ENCODE assay signal across 9 cellular contexts in the genomic region with DNA sequence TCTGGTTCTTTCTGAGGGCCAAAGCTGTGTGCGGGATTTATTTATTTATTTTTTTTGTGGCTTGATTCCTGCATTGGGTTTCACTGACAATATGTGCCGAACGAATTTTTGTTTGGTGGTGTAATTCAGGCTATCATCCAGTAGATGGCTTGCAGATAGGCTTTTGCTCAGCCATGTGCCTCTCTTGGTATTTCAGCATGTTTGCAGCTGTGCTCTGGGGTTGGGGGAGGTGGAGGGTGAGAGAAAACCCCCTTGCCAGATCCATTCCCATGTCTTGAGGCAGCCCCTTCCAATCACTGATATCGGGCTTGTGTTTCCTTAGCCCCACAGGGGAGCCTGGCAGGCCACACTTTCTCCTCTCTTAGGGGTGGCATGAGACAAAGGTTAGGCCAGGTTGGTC.
DNase-seq lines count a peak whose midpoint lies in the region; ATAC-seq, FAIRE-seq and TF ChIP-seq lines count a peak whose summit lies in the region.
"Had no signal": no experiment of that assay in that cellular context is flagged by ENCODE, and none has a peak within 500 bp of the region (broad histone marks: within the 10 kb centered on the region; RNA-seq: fewer than 3 reads in every experiment).

No MANE protein-coding gene starts in this region.

- H3F3A ChIP-seq in GM23248 (ENCODE audit: insufficient read depth) (no peaks in the 10 kb centered on the region), PC-9 (ENCODE audit: insufficient read depth, low read depth) (no peaks in the 10 kb centered on the region)

- in situ Hi-C loops in GM23248 (cut with MboI): no loop called here

- BruUV-seq in PC-9 (replicated peaks; lab: Mats Ljungman, UMichigan): no TSS peak

- H3K9me3 ChIP-seq in GM23248 (ENCODE audit: low read depth): no peaks in the 10 kb centered on the region
- H3K9me3 ChIP-seq in PC-9 (ENCODE audit: insufficient read depth, low read depth): no peaks in the 10 kb centered on the region

- CTCF ChIA-PET in BJ (lab: Yijun Ruan, JAX): interaction anchor here (0.6 kb wide), 1 partner anchor 62 kb away, joined by 6 read pairs; no protein-coding TSS in a partner anchor
- CTCF ChIA-PET in PC-9 (lab: Charles Lee): no interaction called here

- H3K4me2 ChIP-seq in GM23248 (ENCODE audit: unreplicated experiment) (no peak overlapping the region), PC-9 (no peak overlapping the region)

- POLR2A ChIA-PET in BJ (lab: Charles Lee): no interaction called here
- POLR2A ChIA-PET in PC-9 (lab: Charles Lee; ENCODE audit: unreplicated experiment): no interaction called here

- H3K4me1 ChIP-seq in GM23248 (ENCODE audit: insufficient read depth) (no peaks in the 10 kb centered on the region), PC-9 (replicated peaks; ENCODE audit: insufficient read depth) (no peaks in the 10 kb centered on the region)

- H2AFZ ChIP-seq in GM23248: 0 out of 2 replicates have a peak overlapping the region, but pooled peaks have one; percentile 13
- H2AFZ ChIP-seq in PC-9: no peak overlapping the region

- H3K79me2 ChIP-seq in GM23248 (ENCODE audit: insufficient read depth): no peaks in the 10 kb centered on the region
- no peaks in the 10 kb centered on the region for H3K79me2 ChIP-seq in PC-9 (ENCODE audit: low read depth)

- H3K36me3 ChIP-seq in BJ (ENCODE audit: control insufficient read depth, insufficient read depth, low read length): no peaks in the 10 kb centered on the region
- no peaks in the 10 kb centered on the region for H3K36me3 ChIP-seq in GM23248 (ENCODE audit: low read depth)
- H3K36me3 ChIP-seq in PC-9 (ENCODE audit: low read depth): no peaks in the 10 kb centered on the region

- intact Hi-C loops in PC-9 (cut with micrococcal nuclease; ENCODE audit: unreplicated experiment): no loop called here

- no peak for DNase-seq in BJ (ENCODE audit: low read depth)
- peak; percentile 56 for DNase-seq in GM23248
- DNase-seq in PC-9: no peak
- DNase-seq in iPS DF 19.7 (ENCODE audit: low read depth, low spot score): peak; percentile 23
- DNase-seq in NOMO-1 treated with dmso at 0.1 percent for 144 hours (lab: John Stamatoyannopoulos, UW; ENCODE audit: unreplicated experiment): no peak
- DNase-seq in frontal cortex (ENCODE audit: low spot score in 2 of 2): no peak
- DNase-seq: cortex of kidney had no signal

- H3K4me3 ChIP-seq in BJ (ENCODE audit: low read depth, low read length): no peak overlapping the region
- no peak overlapping the region for H3K4me3 ChIP-seq in GM23248
- H3K4me3 ChIP-seq in PC-9: no peak overlapping the region

- H3K27me3 ChIP-seq in BJ (ENCODE audit: control insufficient read depth, insufficient read depth, low read length) (no peaks in the 10 kb centered on the region), GM23248 (replicated peaks; ENCODE audit: insufficient read depth) (no peaks in the 10 kb centered on the region), PC-9 (ENCODE audit: insufficient read depth, low read depth) (no peaks in the 10 kb centered on the region)

- ATAC-seq in HG02973 (IDR thresholded peaks at IDR 0.05; ENCODE audit: unreplicated experiment) (no peak), GM19328 (IDR thresholded peaks at IDR 0.05; ENCODE audit: unreplicated experiment) (no peak)

- FAIRE-seq in frontal cortex (lab: Jason Lieb, UNC): no peak

- H3K27ac ChIP-seq in GM23248 (no peak overlapping the region), PC-9 (no peak overlapping the region)

- WGBS in GM23248 (ENCODE audit: low coverage in 1 of 2, low lambda C conversion rate in 2 of 2, missing lambda C conversion rate in 2 of 2), 2 experiments: 7 to 12% methylated on average over 4 of the region's 4 CpGs

- H3K9ac ChIP-seq in GM23248: no peak overlapping the region

- TF ChIP-seq CTCF in BJ (IDR thresholded peaks at IDR 0.05; ENCODE audit: insufficient read depth, low read depth, low read length) (peak; percentile 32; the same call in 1 of the 2 replicates), PC-9 (conservative IDR thresholded peaks at IDR 0.05) (peak; percentile 73)

- no peaks in the 10 kb centered on the region for H4K20me1 ChIP-seq in GM23248 (ENCODE audit: insufficient read depth)
- H4K20me1 ChIP-seq in PC-9 (ENCODE audit: insufficient read depth): no peaks in the 10 kb centered on the region

- H3K9me2 ChIP-seq in GM23248 (ENCODE audit: insufficient read depth) (no peaks in the 10 kb centered on the region), PC-9 (ENCODE audit: insufficient read depth) (no peaks in the 10 kb centered on the region)

Comparison
In these comparisons a context has a peak if more than half of its experiments do, and no peak if none do; other contexts are left out.
1. DNase-seq: peak in GM23248 (single experiment) and iPS DF 19.7 (single experiment); none in BJ (single experiment), PC-9 (0 of 2), NOMO-1 treated with dmso at 0.1 percent for 144 hours (single experiment) and frontal cortex (0 of 2).